ENCODE assay signal across 15 cellular contexts in genomic region chr10:15808204-15808797, GRCh38. TPM values are rescaled to one million over a fixed set of nuclear protein-coding genes. Genes with fewer than 3 reads are reported as not detected.
DNase-seq lines count a peak whose midpoint lies in the region; ATAC-seq and TF ChIP-seq lines count a peak whose summit lies in the region.
"Had no signal": no experiment of that assay in that cellular context is flagged by ENCODE, and none has a peak within 500 bp of the region (broad histone marks: within the 10 kb centered on the region; RNA-seq: fewer than 3 reads in every experiment).

No MANE protein-coding gene starts in this region.

- in situ Hi-C loops in gastrocnemius medialis (cut with MboI; ENCODE audit: low sequenced_read_pairs in 4 of 4), result loop anchor here in 1 of 4 donors (25.0 kb wide), 1 partner anchor 371 kb away; no protein-coding TSS in a partner anchor

- DNase-seq in colonic mucosa (no peak), mucosa of descending colon (no peak), gastrocnemius medialis (no peak), adrenal gland (no peak), spleen (no peak), NCI-H187 treated with DMSO at 0.1 percent for 48 hours (lab: John Stamatoyannopoulos, UW) (no peak)
- DNase-seq: 8988T; AML-193; CD8-positive, alpha-beta memory T cell; DMS53; GF-D8; IMR-90 had no signal

- intact Hi-C loops in colonic mucosa (cut with DNase I), result no loop called here
- intact Hi-C loops in mucosa of descending colon (cut with DNase I, micrococcal nuclease), result no loop called here
- intact Hi-C loops in gastrocnemius medialis (cut with DNase I; ENCODE audit: low total_unique reads), result no loop called here
- intact Hi-C loops in adrenal gland (cut with DNase I), result no loop called here
- intact Hi-C loops in spleen (cut with DNase I; ENCODE audit: low total_unique reads), result no loop called here

- H3K9me3 ChIP-seq in HEK293 (ENCODE audit: control insufficient read depth, insufficient read depth, low read depth, low read length) (no peaks in the 10 kb centered on the region), colonic mucosa (no peaks in the 10 kb centered on the region), mucosa of descending colon (no peaks in the 10 kb centered on the region), gastrocnemius medialis (no peaks in the 10 kb centered on the region), adrenal gland (replicated peaks in 1 of 3) (no peaks in the 10 kb centered on the region), spleen (no peaks in the 10 kb centered on the region)
- H3K9me3 ChIP-seq: BLaER1, HAP-1 had no signal

- WGBS in adrenal gland, 4 donors, result 91 to 93% (median 92%) methylated on average over 7 of the region's 7 CpGs
- WGBS in spleen, 5 donors, result 93 to 98% (median 97%) methylated on average over 7 of the region's 7 CpGs

- H3K27ac ChIP-seq in HEK293 (ENCODE audit: extremely low read depth, low read depth, low read length) (peak overlapping the region; percentile 65), colonic mucosa (peak overlapping the region; percentile 60), gastrocnemius medialis (peak overlapping the region in 3 of 4 donors; percentile 26 to 80 (median 30)), adrenal gland (no peak overlapping the region), spleen (no peak overlapping the region)
- H3K27ac ChIP-seq: BLaER1 had no signal

- H3K36me3 ChIP-seq in HEK293 (ENCODE audit: control insufficient read depth in 2 of 2, insufficient read depth in 1 of 2, low read length in 2 of 2) (peaks cover 0 to 4% of the 10 kb centered on the region in 2 experiments; a peak in 1 of 3 replicates), colonic mucosa (no peaks in the 10 kb centered on the region), mucosa of descending colon (ENCODE audit: low read depth) (no peaks in the 10 kb centered on the region), gastrocnemius medialis (no peaks in the 10 kb centered on the region), adrenal gland (replicated peaks in 1 of 2) (no peaks in the 10 kb centered on the region), spleen (peaks cover 0 to 85% (median 10%) of the 10 kb centered on the region in 6 donors)

- H3K9ac ChIP-seq in colonic mucosa (ENCODE audit: low read depth in 2 of 2, low read length in 2 of 2), result no peak overlapping the region
- H3K9ac ChIP-seq: BLaER1 had no signal

- CTCF ChIA-PET in HEK293 (lab: Yijun Ruan, JAX), result interaction anchor here (0.6 kb wide), 1 partner anchor 19 kb away, joined by 3 read pairs; no protein-coding TSS in a partner anchor

- H3K27me3 ChIP-seq in colonic mucosa (no peaks in the 10 kb centered on the region), gastrocnemius medialis (no peaks in the 10 kb centered on the region), adrenal gland (no peaks in the 10 kb centered on the region), spleen (replicated peaks in 1 of 7) (no peaks in the 10 kb centered on the region)
- H3K27me3 ChIP-seq: BLaER1 had no signal

- ATAC-seq in mucosa of descending colon, result peak; percentile 88
- no peak for ATAC-seq in gastrocnemius medialis

- POLR2A ChIA-PET in HEK293 (lab: Yijun Ruan, JAX), result no interaction called here

- TF ChIP-seq POLR2A in gastrocnemius medialis (IDR thresholded peaks at IDR 0.05), result no peak
- TF ChIP-seq POLR2A in adrenal gland (IDR thresholded peaks at IDR 0.05), result no peak
- TF ChIP-seq POLR2A in spleen (IDR thresholded peaks at IDR 0.05), result no peak

- H3K4me1 ChIP-seq in HEK293 (ENCODE audit: control insufficient read depth, insufficient read depth, low read length) (peaks cover 40% of the 10 kb centered on the region), colonic mucosa (no peaks in the 10 kb centered on the region), mucosa of descending colon (ENCODE audit: low read depth) (peaks cover 15% of the 10 kb centered on the region), gastrocnemius medialis (peaks cover 34 to 53% of the 10 kb centered on the region in 2 donors), adrenal gland (replicated peaks in 1 of 2) (no peaks in the 10 kb centered on the region), spleen (no peaks in the 10 kb centered on the region)
- H3K4me1 ChIP-seq: BLaER1, HAP-1 had no signal

- TF ChIP-seq CTCF in HEK293 (tag by site-specific recombination; IDR thresholded peaks at IDR 0.05) (no peak), colonic mucosa (IDR thresholded peaks at IDR 0.05) (no peak), mucosa of descending colon (IDR thresholded peaks at IDR 0.05) (no peak), gastrocnemius medialis (IDR thresholded peaks at IDR 0.05 in 4 of 5, conservative IDR thresholded peaks at IDR 0.05 in 1 of 5) (no peak), adrenal gland (IDR thresholded peaks at IDR 0.05) (no peak), spleen (IDR thresholded peaks at IDR 0.05 in 8 of 11, conservative IDR thresholded peaks at IDR 0.05 in 3 of 11) (no peak)

- no peak overlapping the region for H3K4me3 ChIP-seq in HEK293 (ENCODE audit: low read depth, low read length)
- no peak overlapping the region for H3K4me3 ChIP-seq in colonic mucosa
- H3K4me3 ChIP-seq in mucosa of descending colon, result no peak overlapping the region
- peak overlapping the region in 2 of 4 donors; percentile 21 to 31 for H3K4me3 ChIP-seq in gastrocnemius medialis
- no peak overlapping the region for H3K4me3 ChIP-seq in adrenal gland
- no peak overlapping the region for H3K4me3 ChIP-seq in spleen
- H3K4me3 ChIP-seq: BLaER1, HAP-1 had no signal

TF ChIP-seq in HEK293, 187 proteins besides CTCF, POLR2A, EP300 and RAD21 (continues in another document):
- 0 out of 2 replicates have a peak, but pooled peaks have one; percentile 61 for TF ChIP-seq ZBTB1 (tag by site-specific recombination; IDR thresholded peaks at IDR 0.05)
- peak; percentile 79 for TF ChIP-seq ZBTB44 (tag by site-specific recombination; IDR thresholded peaks at IDR 0.05)
- no peak for TF ChIP-seq SETDB1 (IDR thresholded peaks at IDR 0.05; ENCODE audit: insufficient read length, low read length)
- TF ChIP-seq ZNF398 (tag by site-specific recombination; IDR thresholded peaks at IDR 0.05), result no peak
- TF ChIP-seq ZNF707 (tag by site-specific recombination; IDR thresholded peaks at IDR 0.05), result no peak
- TF ChIP-seq ZBTB49 (tag by site-specific recombination; IDR thresholded peaks at IDR 0.05; ENCODE audit: low read depth), result no peak
- TF ChIP-seq ZNF416 (tag by site-specific recombination; IDR thresholded peaks at IDR 0.05), result no peak
- peak; percentile 97 for TF ChIP-seq FEZF1 (tag by site-specific recombination; IDR thresholded peaks at IDR 0.05)

RNA-seq across cellular contexts. Expression of gene MINDY3, which starts 52.0 kb away (rescaled TPM):
- total RNA-seq in colonic mucosa (10 to 100 TPM; 23.0 to 25.6 TPM), mucosa of descending colon (10 to 100 TPM; 20.2 to 36.4 (median 28.4) TPM), gastrocnemius medialis (10 to 100 TPM in 2 of 4 donors, 1 to 10 TPM in 2; 7.6 to 37.5 (median 10.8) TPM), adrenal gland (10 to 100 TPM; 16.7 to 38.9 (median 32.5) TPM), spleen (10 to 100 TPM; 26.3 to 35.0 (median 32.3) TPM)
- polyA plus RNA-seq in adrenal gland (10 to 100 TPM; 23.3 to 40.3 (median 29.8) TPM), spleen (10 to 100 TPM; 16.1 to 19.6 (median 16.5) TPM)

Comparison
In these comparisons a context has a peak if more than half of its experiments do, and no peak if none do; other contexts are left out.
1. H3K27ac ChIP-seq: peak in HEK293 (single experiment), colonic mucosa (single experiment) and gastrocnemius medialis (3 of 4); none in adrenal gland (0 of 5) and spleen (0 of 8).